ENCODE assay signal across 8 cellular contexts in genomic region chr6:34696739-34697543, GRCh38. TPM values are rescaled to one million over a fixed set of nuclear protein-coding genes. Genes with fewer than 3 reads are reported as not detected.
DNase-seq lines count a peak whose midpoint lies in the region; ATAC-seq lines count a peak whose summit lies in the region.

ILRUN (minus strand) TSS chr6:34696767; CDS start chr6:34696603, 164 bp downstream.

- CTCF ChIA-PET in CD4-positive, alpha-beta memory T cell (lab: Charles Lee; ENCODE audit: partially characterized antibody) = interaction anchor here (1.0 to 1.8 kb wide), 4 partner anchors 43 to 180 kb away, joined by 3 to 10 read pairs (median 4); partner anchors contain the start of gene SNRPC
- CTCF ChIA-PET in activated CD8-positive, alpha-beta memory T cell treated with anti-CD3 and anti-CD28 coated beads for 36 hours (lab: Charles Lee) = interaction anchor here (1.5 kb wide), 1 partner anchor 23 kb away, joined by 3 read pairs; no protein-coding TSS in a partner anchor

- H3K36me3 ChIP-seq in CD4-positive, alpha-beta memory T cell (ENCODE audit: insufficient read depth, low read length) = no peaks in the 10 kb centered on the region

- peak within 1 kb of the TSS; percentile 96 to 97 for H3K4me3 ChIP-seq in CD4-positive, alpha-beta memory T cell (ENCODE audit: low read length in 2 of 2)

- H3K4me1 Mint-ChIP-seq in CD4-positive, alpha-beta memory T cell = peaks cover 32 to 57% (median 45%) of the 10 kb centered on the region in 4 donors

- H3K36me3 Mint-ChIP-seq in CD4-positive, alpha-beta memory T cell = peaks cover 0 to 15% of the 10 kb centered on the region in 2 donors

- H3K27ac Mint-ChIP-seq in CD4-positive, alpha-beta memory T cell = peak within 1 kb of the TSS; percentile 93 to 100 (median 100)

- H3K9me3 Mint-ChIP-seq in CD4-positive, alpha-beta memory T cell = peaks cover 0 to 2% (median 0%) of the 10 kb centered on the region in 8 donors

- no peaks in the 10 kb centered on the region for H3K9me3 ChIP-seq in CD4-positive, alpha-beta memory T cell (ENCODE audit: control insufficient read depth in 1 of 2, low read length in 2 of 2)

- intact Hi-C loops in CD4-positive, alpha-beta memory T cell (cut with micrococcal nuclease) = loop anchor here (1.0 to 5.0 kb wide), 5 partner anchors 25 to 460 kb away; partner anchors contain the start of genes HMGA1 and SNRPC

- ATAC-seq in GM19468 (IDR thresholded peaks at IDR 0.05; ENCODE audit: extremely low read depth, unreplicated experiment) = peak; percentile 51

- POLR2A ChIA-PET in CD4-positive, alpha-beta memory T cell (lab: Charles Lee; ENCODE audit: partially characterized antibody) = interaction anchor here (1.0 to 3.9 kb wide), 12 partner anchors 19 to 473 kb away, joined by 3 to 48 read pairs (median 6); partner anchors contain the start of genes BLTP3A, RPS10, SNRPC and TAF11
- POLR2A ChIA-PET in activated CD8-positive, alpha-beta memory T cell treated with anti-CD3 and anti-CD28 coated beads for 36 hours (lab: Charles Lee) = interaction anchor here (0.5 to 1.5 kb wide), 8 partner anchors 24 to 449 kb away, joined by 3 to 7 read pairs (median 4); partner anchors contain the start of gene SNRPC

- H3K4me1 ChIP-seq in CD4-positive, alpha-beta memory T cell (ENCODE audit: insufficient read depth, low read length) = peaks cover 48% of the 10 kb centered on the region

- H3K27ac ChIP-seq in CD4-positive, alpha-beta memory T cell (ENCODE audit: low read depth, low read length) = peak within 1 kb of the TSS; percentile 98

- DNase-seq in CD4-positive, alpha-beta memory T cell = peak; percentile 92 to 96 (median 93)
- DNase-seq in HT1080 (ENCODE audit: low read depth) = peak; percentile 87
- DNase-seq in NOMO-1 (lab: John Stamatoyannopoulos, UW; ENCODE audit: unreplicated experiment in 2 of 2) = peak; percentile 80 to 94
- peak; percentile 96 for DNase-seq in effector CD8-positive, alpha-beta T cell (lab: John Stamatoyannopoulos, UW)
- peak; percentile 95 to 97 for DNase-seq in lung microvascular endothelial cell (ENCODE audit: low read depth in 2 of 2)
- peak; percentile 94 to 98 (median 96) for DNase-seq in stimulated activated CD4-positive, alpha-beta T cell treated with anti-CD3 and anti-CD28 coated beads, TNF-alpha, amount 100 ng/mL, for 4 hours (ENCODE audit: low read depth in 3 of 3)

- H3K4me3 Mint-ChIP-seq in CD4-positive, alpha-beta memory T cell = peak within 1 kb of the TSS; percentile 95 to 100 (median 98)

- peaks cover 0 to 2% of the 10 kb centered on the region in 2 donors for H3K27me3 Mint-ChIP-seq in CD4-positive, alpha-beta memory T cell

- H3K27me3 ChIP-seq in CD4-positive, alpha-beta memory T cell (ENCODE audit: insufficient read depth, low read length) = no peaks in the 10 kb centered on the region

RNA-seq across cellular contexts. Expression of gene ILRUN, which starts in this region (rescaled TPM):
- 10 to 100 TPM; 68.6 to 70.7 TPM for total RNA-seq in CD4-positive, alpha-beta memory T cell
- polyA plus RNA-seq in CD4-positive, alpha-beta memory T cell = 10 to 100 TPM; 14.8 to 15.1 TPM
- total RNA-seq in HT1080 (2014; rRNA removed; shearing (Covaris generic)) = 23.1 and 32.1 TPM in 2 replicates
- 26.7 and 29.3 TPM in 2 replicates for polyA plus RNA-seq in HT1080 (2015; cell fraction: cytosol; rRNA removed)
- 15.2 and 17.3 TPM in 2 replicates for polyA plus RNA-seq in HT1080 (2015; cell fraction: nucleus; rRNA removed)
- total RNA-seq in activated CD8-positive, alpha-beta memory T cell treated with anti-CD3 and anti-CD28 coated beads for 36 hours = 10 to 100 TPM; 49.0 to 53.8 TPM
- 32.0 and 48.8 TPM in 2 replicates for total RNA-seq in lung microvascular endothelial cell

Comparison
In these comparisons a context has a peak if more than half of its experiments do, and no peak if none do; other contexts are left out.
1. Peak in every context shown above with its lines: DNase-seq, ATAC-seq, H3K4me3 ChIP-seq and H3K27ac ChIP-seq.